Comparison of ENCODE assay signal across 30 cellular contexts in the genomic region with DNA sequence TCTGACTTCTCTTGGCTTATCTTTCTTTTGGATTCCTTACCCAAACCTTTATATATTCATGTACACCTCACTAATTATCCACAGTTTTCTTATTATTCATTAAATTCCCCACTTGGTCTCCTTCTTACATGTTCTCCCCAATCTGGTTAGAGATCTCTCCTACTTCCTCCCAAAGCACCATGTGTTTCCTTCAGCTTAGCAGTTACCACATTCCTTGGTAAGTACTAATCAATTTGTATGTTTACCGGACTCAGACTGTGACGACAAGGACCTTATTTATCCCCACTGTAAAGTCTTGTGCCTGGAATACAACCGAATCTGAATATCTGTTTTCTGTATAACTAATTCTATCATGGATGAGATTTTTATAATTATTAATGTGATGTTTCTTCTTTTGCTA.
DNase-seq lines count a peak whose midpoint lies in the region; ATAC-seq, FAIRE-seq and TF ChIP-seq lines count a peak whose summit lies in the region.
"Had no signal": no experiment of that assay in that cellular context is flagged by ENCODE, and none has a peak within 500 bp of the region (broad histone marks: within the 10 kb centered on the region; RNA-seq: fewer than 3 reads in every experiment).

No MANE protein-coding gene starts in this region.

- TF ChIP-seq POLR2A in IMR-90 (IDR thresholded peaks at IDR 0.05; ENCODE audit: low read depth, low read length) = no peak
- no peak for TF ChIP-seq POLR2A in H54 (IDR thresholded peaks at IDR 0.05; ENCODE audit: low read depth, low read length)

- no peak overlapping the region for H2AK9ac ChIP-seq in IMR-90 (replicated peaks; ENCODE audit: low read depth, low read length, poor library complexity)

- H2BK120ac ChIP-seq in IMR-90 (ENCODE audit: low read depth, low read length) = no peak overlapping the region
- H2BK120ac ChIP-seq in mesenchymal stem cell (ENCODE audit: low read depth, low read length) = no peak overlapping the region

- WGBS in IMR-90 (ENCODE audit: extremely low coverage in 2 of 2, insufficient read length in 1 of 2), 2 experiments = no CpG with 5 or more reads among the region's 3 CpGs
- no CpG with 5 or more reads among the region's 3 CpGs for whole genome bisulfite sequencing in mesenchymal stem cell

- H2AK5ac ChIP-seq in IMR-90 (ENCODE audit: low read depth, low read length) (no peak overlapping the region), mesenchymal stem cell (ENCODE audit: low read length, severe bottlenecking) (no peak overlapping the region)

- H3K9ac ChIP-seq in IMR-90 (ENCODE audit: low read depth, low read length) (no peak overlapping the region), mesenchymal stem cell (ENCODE audit: low read length) (no peak overlapping the region)

- FAIRE-seq in H54 (lab: Jason Lieb, UNC) = no peak
- FAIRE-seq: endometrium had no signal

- H2BK12ac ChIP-seq in mesenchymal stem cell (ENCODE audit: low read length in 2 of 2) = no peak overlapping the region

- BruUV-seq in IMR-90 (replicated peaks; lab: Mats Ljungman, UMichigan) = no TSS peak

- H3K27ac Mint-ChIP-seq in activated T-cell treated with anti-CD3 and anti-CD28 coated beads, Interleukin-2, amount 50 U/mL, for 24 hours = no peak overlapping the region
- H3K27ac Mint-ChIP-seq: activated naive CD4-positive, alpha-beta T cell treated with anti-CD3 and anti-CD28 coated beads, Interleukin-2, amount 50 U/mL, for 24 hours; activated T-helper 2 cell treated with anti-CD3 and anti-CD28 coated beads, Interferon-gamma antibody, Interleukin-2, Interleukin-4, amounts not matched to agents 10 μg/mL and 5 μg/mL and 100 μg/mL, durations not matched to agents 14 hours and 24 hours and 36 hours; CD8-positive, alpha-beta memory T cell; IgD-negative memory B cell; nephron progenitor cell; stimulated activated naive CD8-positive, alpha-beta T cell treated with anti-CD3 and anti-CD28 coated beads, Interleukin-15, Interleukin-2, amounts not matched to agents 100 ng/mL and 50 ng/mL, for 24 hours had no signal

- no peak for TF ChIP-seq RAD21 in IMR-90 (IDR thresholded peaks at IDR 0.05; ENCODE audit: low read length)

- H3K9me3 ChIP-seq in IMR-90 (ENCODE audit: control insufficient read depth, insufficient read depth, low read length) (no peaks in the 10 kb centered on the region), mesenchymal stem cell (ENCODE audit: control insufficient read depth, low read length) (no peaks in the 10 kb centered on the region)
- H3K9me3 ChIP-seq: BE2C, spleen, tibial artery had no signal

- H3K4me3 Mint-ChIP-seq in activated T-cell treated with anti-CD3 and anti-CD28 coated beads, Interleukin-2, amount 50 U/mL, for 24 hours = no peak overlapping the region
- H3K4me3 Mint-ChIP-seq: activated naive CD4-positive, alpha-beta T cell treated with anti-CD3 and anti-CD28 coated beads, Interleukin-2, amount 50 U/mL, for 24 hours; CD8-positive, alpha-beta memory T cell; IgD-negative memory B cell; nephron progenitor cell; stimulated activated naive CD8-positive, alpha-beta T cell treated with anti-CD3 and anti-CD28 coated beads, Interleukin-15, Interleukin-2, amounts not matched to agents 100 ng/mL and 50 ng/mL, for 24 hours had no signal

- H2AFZ ChIP-seq in IMR-90 (replicated peaks; ENCODE audit: low read length, poor library complexity) (no peak overlapping the region), mesenchymal stem cell (ENCODE audit: low read depth, low read length) (no peak overlapping the region)

- dilution Hi-C loops in IMR-90 (cut with HindIII; ENCODE audit: low sequenced_read_pairs, unreplicated experiment) = no loop called here

- H3K79me1 ChIP-seq in IMR-90 (ENCODE audit: low read depth in 1 of 2, low read length in 2 of 2) (no peaks in the 10 kb centered on the region), mesenchymal stem cell (replicated peaks; ENCODE audit: low read length, poor library complexity, severe bottlenecking) (no peaks in the 10 kb centered on the region)

- H3K4ac ChIP-seq in IMR-90 (ENCODE audit: low read depth, low read length) (no peak overlapping the region), mesenchymal stem cell (ENCODE audit: low read depth in 1 of 2, low read length in 2 of 2) (no peak overlapping the region)

- H3K9me3 Mint-ChIP-seq in activated T-cell treated with anti-CD3 and anti-CD28 coated beads, Interleukin-2, amount 50 U/mL, for 24 hours = no peaks in the 10 kb centered on the region
- H3K9me3 Mint-ChIP-seq: activated naive CD4-positive, alpha-beta T cell treated with anti-CD3 and anti-CD28 coated beads, Interleukin-2, amount 50 U/mL, for 24 hours; activated T-helper 2 cell treated with anti-CD3 and anti-CD28 coated beads, Interferon-gamma antibody, Interleukin-2, Interleukin-4, amounts not matched to agents 10 μg/mL and 5 μg/mL and 100 μg/mL, durations not matched to agents 14 hours and 24 hours and 36 hours; IgD-negative memory B cell; nephron progenitor cell; stimulated activated naive CD8-positive, alpha-beta T cell treated with anti-CD3 and anti-CD28 coated beads, Interleukin-15, Interleukin-2, amounts not matched to agents 100 ng/mL and 50 ng/mL, for 24 hours had no signal

- H3K4me1 Mint-ChIP-seq in activated T-cell treated with anti-CD3 and anti-CD28 coated beads, Interleukin-2, amount 50 U/mL, for 24 hours (ENCODE audit: low read depth) = no peaks in the 10 kb centered on the region
- H3K4me1 Mint-ChIP-seq: activated naive CD4-positive, alpha-beta T cell treated with anti-CD3 and anti-CD28 coated beads, Interleukin-2, amount 50 U/mL, for 24 hours; CD8-positive, alpha-beta memory T cell; IgD-negative memory B cell; nephron progenitor cell had no signal

- H3K14ac ChIP-seq in IMR-90 (replicated peaks; ENCODE audit: low read depth, low read length) (no peak overlapping the region), mesenchymal stem cell (ENCODE audit: low read length in 2 of 2) (no peak overlapping the region)

- no peaks in the 10 kb centered on the region for H3K27me3 ChIP-seq in IMR-90 (ENCODE audit: control insufficient read depth, insufficient read depth, low read length)
- no peaks in the 10 kb centered on the region for H3K27me3 ChIP-seq in mesenchymal stem cell (ENCODE audit: control insufficient read depth in 1 of 2, insufficient read depth in 1 of 2, low read length in 2 of 2)
- H3K27me3 ChIP-seq: brain microvascular endothelial cell, dorsolateral prefrontal cortex, spleen, tibial artery had no signal

- H4K91ac ChIP-seq in IMR-90 (ENCODE audit: insufficient read depth, low read depth, low read length) (no peak overlapping the region), mesenchymal stem cell (ENCODE audit: low read length) (no peak overlapping the region)

- DNase-seq in CMK (ENCODE audit: low read depth) = peak; percentile 15
- peak; percentile 12 for DNase-seq in IMR-90
- peak; percentile 88 for DNase-seq in dermis blood vessel endothelial cell
- peak; percentile 65 for DNase-seq in mesenchymal stem cell
- no peak for DNase-seq in activated naive CD4-positive, alpha-beta T cell treated with Interleukin-2 at 50 U/mL for 16 hours
- DNase-seq in RWPE1 (ENCODE audit: low spot score) = no peak
- DNase-seq in activated T-cell treated with anti-CD3 and anti-CD28 coated beads, Interleukin-2, amount 50 U/mL, for 24 hours = no peak
- no peak for DNase-seq in H54 (ENCODE audit: insufficient read length, low spot score)
- DNase-seq: ACHN; activated CD4-positive, alpha-beta T cell treated with anti-CD3 and anti-CD28 coated beads for 4 hours; amniotic stem cell; BE2C; brain microvascular endothelial cell; CD8-positive, alpha-beta memory T cell; dorsolateral prefrontal cortex; NCI-H1105; NCI-H187; nephron progenitor cell; retina; spleen; stimulated activated CD4-positive, alpha-beta T cell treated with anti-CD3 and anti-CD28 coated beads, Interleukin-2, amount 100 ng/mL, for 24 hours; T-helper 2 cell; tibial artery; WERI-Rb-1 had no signal

- no peak overlapping the region for H3K56ac ChIP-seq in IMR-90 (ENCODE audit: extremely low read depth, insufficient read depth, low read length)

- H3K27me3 Mint-ChIP-seq in activated T-cell treated with anti-CD3 and anti-CD28 coated beads, Interleukin-2, amount 50 U/mL, for 24 hours = no peaks in the 10 kb centered on the region
- H3K27me3 Mint-ChIP-seq: activated naive CD4-positive, alpha-beta T cell treated with anti-CD3 and anti-CD28 coated beads, Interleukin-2, amount 50 U/mL, for 24 hours; CD8-positive, alpha-beta memory T cell; IgD-negative memory B cell had no signal

- no peaks in the 10 kb centered on the region for H3K9me1 ChIP-seq in IMR-90 (ENCODE audit: insufficient read depth, low read length)

- H2BK15ac ChIP-seq in IMR-90 (ENCODE audit: low read depth, low read length) = no peak overlapping the region
- H2BK15ac ChIP-seq in mesenchymal stem cell (ENCODE audit: low read depth, poor library complexity, severe bottlenecking) = no peak overlapping the region

- H3K4me2 ChIP-seq in IMR-90 (ENCODE audit: low read depth, low read length) (no peak overlapping the region), mesenchymal stem cell (ENCODE audit: low read length, poor library complexity, severe bottlenecking) (no peak overlapping the region)

- CTCF ChIA-PET in IMR-90 (lab: Yijun Ruan, JAX) = no interaction called here
- CTCF ChIA-PET in RWPE1 (lab: Yijun Ruan, JAX) = interaction anchor here (0.7 kb wide), 1 partner anchor 609 kb away, joined by 3 read pairs; no protein-coding TSS in a partner anchor

- in situ Hi-C loops in IMR-90 (cut with MboI; ENCODE audit: low sequenced_read_pairs) = loop anchor here (10.0 kb wide), 3 partner anchors 394 to 1034 kb away; partner anchors contain the start of gene KCNJ2

- POLR2A ChIA-PET in IMR-90 (lab: Charles Lee; ENCODE audit: unreplicated experiment) = no interaction called here
- POLR2A ChIA-PET in RWPE1 (lab: Yijun Ruan, JAX; ENCODE audit: low non-redundant PET) = no interaction called here

- H3K18ac ChIP-seq in IMR-90 (ENCODE audit: low read depth, low read length) (no peak overlapping the region), mesenchymal stem cell (ENCODE audit: low read depth in 1 of 2, low read length in 2 of 2) (no peak overlapping the region)

- H3K4me3 ChIP-seq in IMR-90 (ENCODE audit: insufficient read depth, low read depth, low read length) (no peak overlapping the region), mesenchymal stem cell (ENCODE audit: insufficient read depth in 1 of 2, low read depth in 1 of 2, low read length in 2 of 2) (no peak overlapping the region)
- H3K4me3 ChIP-seq: dorsolateral prefrontal cortex, spleen, tibial artery had no signal

- ATAC-seq in IMR-90 (ENCODE audit: low read depth) = peak; percentile 21; the same call in 1 of the 2 replicates
- ATAC-seq: left lobe of liver had no signal

- H3K36me3 ChIP-seq in IMR-90 (ENCODE audit: control insufficient read depth, insufficient read depth, low read length) (no peaks in the 10 kb centered on the region), mesenchymal stem cell (ENCODE audit: control insufficient read depth in 1 of 2, insufficient read depth in 2 of 2, low read depth in 1 of 2, low read length in 2 of 2) (no peaks in the 10 kb centered on the region)
- H3K36me3 ChIP-seq: BE2C, brain microvascular endothelial cell, spleen, tibial artery, WERI-Rb-1 had no signal

- H3K23ac ChIP-seq in IMR-90 (ENCODE audit: low read depth, low read length) (no peak overlapping the region), mesenchymal stem cell (ENCODE audit: low read length in 2 of 2) (no peak overlapping the region)

- H2BK20ac ChIP-seq in IMR-90 (ENCODE audit: low read depth, low read length) = no peak overlapping the region

- no peak overlapping the region for H4K8ac ChIP-seq in IMR-90 (ENCODE audit: low read depth in 2 of 2, low read length in 2 of 2)
- H4K8ac ChIP-seq in mesenchymal stem cell (ENCODE audit: low read length) = no peak overlapping the region

- no peak overlapping the region for H3K27ac ChIP-seq in IMR-90 (ENCODE audit: insufficient read depth, low read length)
- H3K27ac ChIP-seq in mesenchymal stem cell (ENCODE audit: low read length, poor library complexity, severe bottlenecking) = no peak overlapping the region
- no peak overlapping the region for H3K27ac ChIP-seq in RWPE1
- H3K27ac ChIP-seq: brain microvascular endothelial cell, dorsolateral prefrontal cortex, spleen, tibial artery, WERI-Rb-1 had no signal

- H3K4me1 ChIP-seq in IMR-90 (ENCODE audit: control insufficient read depth, insufficient read depth, low read length) (no peaks in the 10 kb centered on the region; the same call in 1 of the 2 replicates), mesenchymal stem cell (ENCODE audit: control insufficient read depth, insufficient read depth, low read depth, low read length) (no peaks in the 10 kb centered on the region)
- H3K4me1 ChIP-seq: BE2C, spleen, tibial artery had no signal

- H4K5ac ChIP-seq in IMR-90 (ENCODE audit: low read depth, low read length) = no peak overlapping the region

- H2BK5ac ChIP-seq in IMR-90 (ENCODE audit: low read depth, low read length, poor library complexity, severe bottlenecking) (no peak overlapping the region), mesenchymal stem cell (ENCODE audit: low read depth, low read length, poor library complexity, severe bottlenecking) (no peak overlapping the region)

- H3K36me3 Mint-ChIP-seq in activated T-cell treated with anti-CD3 and anti-CD28 coated beads, Interleukin-2, amount 50 U/mL, for 24 hours (ENCODE audit: low read depth) = no peaks in the 10 kb centered on the region
- H3K36me3 Mint-ChIP-seq: activated naive CD4-positive, alpha-beta T cell treated with anti-CD3 and anti-CD28 coated beads, Interleukin-2, amount 50 U/mL, for 24 hours; CD8-positive, alpha-beta memory T cell; IgD-negative memory B cell had no signal

- TF ChIP-seq CTCF in IMR-90 (conservative IDR thresholded peaks at IDR 0.05; ENCODE audit: low read depth, low read length) (no peak), RWPE1 (conservative IDR thresholded peaks at IDR 0.05; ENCODE audit: low read depth) (no peak)

- H4K20me1 ChIP-seq in IMR-90 (ENCODE audit: insufficient read depth, low read length) = no peaks in the 10 kb centered on the region

- intact Hi-C loops in IMR-90 (cut with micrococcal nuclease) = loop anchor here (10.0 kb wide), 4 partner anchors 384 to 1034 kb away; no protein-coding TSS in a partner anchor

Comparison
In these comparisons a context has a peak if more than half of its experiments do, and no peak if none do; other contexts are left out.
1. DNase-seq: peak in CMK (single experiment), IMR-90 (single experiment), dermis blood vessel endothelial cell (single experiment) and mesenchymal stem cell (single experiment); none in activated naive CD4-positive, alpha-beta T cell treated with Interleukin-2 at 50 U/mL for 16 hours (single experiment), RWPE1 (single experiment), activated T-cell treated with anti-CD3 and anti-CD28 coated beads, Interleukin-2, amount 50 U/mL, for 24 hours (single experiment) and H54 (single experiment).